8 cellular contexts compared by ENCODE assay signal in genomic region chr2:95043300-95043786, GRCh38. TPM values are rescaled to one million over a fixed set of nuclear protein-coding genes. Genes with fewer than 3 reads are reported as not detected.
DNase-seq lines count a peak whose midpoint lies in the region; ATAC-seq, FAIRE-seq and TF ChIP-seq lines count a peak whose summit lies in the region.

No MANE protein-coding gene starts in this region.

- no peaks in the 10 kb centered on the region for H3K79me2 ChIP-seq in MM.1S (ENCODE audit: low read length)

- H3K4me1 Mint-ChIP-seq in immature natural killer cell: no peaks in the 10 kb centered on the region

- peaks cover 4 to 10% (median 4%) of the 10 kb centered on the region in 3 donors for H3K27me3 Mint-ChIP-seq in immature natural killer cell (ENCODE audit: low read depth in 3 of 3)

- peaks cover 0 to 3% (median 0%) of the 10 kb centered on the region in 3 donors for H3K36me3 Mint-ChIP-seq in immature natural killer cell

- DNase-seq in A549 (ENCODE audit: low read depth in 1 of 2, low spot score in 1 of 2): no peak
- peak; percentile 85 for DNase-seq in NCI-H2171 (lab: John Stamatoyannopoulos, UW)
- DNase-seq in cerebellum (ENCODE audit: low spot score): peak; percentile 19
- DNase-seq in lung (ENCODE audit: low spot score): peak; percentile 85
- DNase-seq in immature natural killer cell: no peak
- DNase-seq in MM.1S: no peak

- no peaks in the 10 kb centered on the region for H3F3A ChIP-seq in MM.1S (ENCODE audit: insufficient read depth, low read length)

- H3K4me3 Mint-ChIP-seq in immature natural killer cell: no peak overlapping the region

- H3K36me3 ChIP-seq in lung (ENCODE audit: control insufficient read depth in 2 of 2, insufficient read depth in 2 of 2, low read length in 2 of 2) (no peaks in the 10 kb centered on the region), MM.1S (replicated peaks; ENCODE audit: insufficient read depth, low read length) (no peaks in the 10 kb centered on the region)

- H3K9me3 Mint-ChIP-seq in immature natural killer cell: no peaks in the 10 kb centered on the region

- H3K27ac ChIP-seq in A549: no peak overlapping the region
- H3K27ac ChIP-seq in lung (ENCODE audit: low read depth in 1 of 2, low read length in 1 of 2): peak overlapping the region; percentile 54 to 69
- no peak overlapping the region for H3K27ac ChIP-seq in MM.1S (ENCODE audit: low read length)

- FAIRE-seq in A549 (lab: Jason Lieb, UNC): no peak

- H3K9ac ChIP-seq in MM.1S (ENCODE audit: low read length): no peak overlapping the region

- H2AFZ ChIP-seq in MM.1S (ENCODE audit: low read length): no peak overlapping the region

- H3K4me2 ChIP-seq in A549 (0 out of 3 replicates have a peak overlapping the region, but pooled peaks have one; percentile 4), MM.1S (ENCODE audit: low read depth, low read length) (no peak overlapping the region)

- H4K20me1 ChIP-seq in MM.1S (ENCODE audit: insufficient read depth, low read length): no peaks in the 10 kb centered on the region

- no peak for TF ChIP-seq RAD21 in A549 (conservative IDR thresholded peaks at IDR 0.05 in 1 of 2, IDR thresholded peaks at IDR 0.05 in 1 of 2)

- H3K27me3 ChIP-seq in lung (ENCODE audit: control insufficient read depth, insufficient read depth) (no peaks in the 10 kb centered on the region), MM.1S (replicated peaks; ENCODE audit: insufficient read depth, low read length) (no peaks in the 10 kb centered on the region)

- ATAC-seq in A549: peak; percentile 59 to 61; a peak in 5 of 6 replicates
- peak; percentile 68 for ATAC-seq in GM18868 (IDR thresholded peaks at IDR 0.05; ENCODE audit: unreplicated experiment)
- peak; percentile 78 for ATAC-seq in lung (ENCODE audit: insufficient read depth, low FRiP score)
- no peak for ATAC-seq in HG02763 (IDR thresholded peaks at IDR 0.05; ENCODE audit: unreplicated experiment)

- no peak overlapping the region for H3K4me3 ChIP-seq in A549
- H3K4me3 ChIP-seq in lung: no peak overlapping the region
- H3K4me3 ChIP-seq in MM.1S (ENCODE audit: low read length): no peak overlapping the region

- H3K9me2 ChIP-seq in MM.1S (replicated peaks; ENCODE audit: insufficient read depth, low read length): no peaks in the 10 kb centered on the region

- WGBS in A549 (ENCODE audit: missing lambda C conversion rate): 20% methylated on average over 11 of the region's 11 CpGs
- WGBS in lung, 2 donors: 16 to 27% methylated on average over 11 of the region's 11 CpGs

- TF ChIP-seq EP300 in A549 (IDR thresholded peaks at IDR 0.05): no peak

- CTCF ChIA-PET in A549 (lab: Yijun Ruan, JAX): interaction anchor here (0.6 to 1.4 kb wide), 2 partner anchors 9 to 20 kb away, joined by 3 read pairs; no protein-coding TSS in a partner anchor

- TF ChIP-seq POLR2A in A549 (IDR thresholded peaks at IDR 0.05; ENCODE audit: low read length): no peak

- H3K9me3 ChIP-seq in A549 (no peaks in the 10 kb centered on the region), lung (ENCODE audit: control insufficient read depth in 2 of 2, insufficient read depth in 1 of 2, low read length in 1 of 2) (no peaks in the 10 kb centered on the region), MM.1S (replicated peaks; ENCODE audit: insufficient read depth, low read length) (no peaks in the 10 kb centered on the region)

- H3K4me1 ChIP-seq in A549 (no peaks in the 10 kb centered on the region), lung (ENCODE audit: control insufficient read depth in 2 of 2, insufficient read depth in 2 of 2, low read length in 2 of 2) (peaks cover 0 to 14% of the 10 kb centered on the region in 2 donors), MM.1S (ENCODE audit: low read length) (no peaks in the 10 kb centered on the region)

- POLR2A ChIA-PET in A549 (lab: Yijun Ruan, JAX): no interaction called here

- no peak overlapping the region for H3K27ac Mint-ChIP-seq in immature natural killer cell

- TF ChIP-seq CTCF in A549 (IDR thresholded peaks at IDR 0.05): no peak
- TF ChIP-seq CTCF in lung (IDR thresholded peaks at IDR 0.05; ENCODE audit: control extremely low read depth, extremely low read depth): no peak
- TF ChIP-seq CTCF in MM.1S (IDR thresholded peaks at IDR 0.05; ENCODE audit: low read length): no peak

TF ChIP-seq in A549, 52 proteins besides CTCF, POLR2A, EP300 and RAD21 (continues in another document):
- TF ChIP-seq USF2 (IDR thresholded peaks at IDR 0.05): no peak
- TF ChIP-seq CEBPB (IDR thresholded peaks at IDR 0.05): no peak
- TF ChIP-seq HOXA7 (CRISPR knock-in tag; IDR thresholded peaks at IDR 0.05): no peak
- no peak for TF ChIP-seq BCL3 (IDR thresholded peaks at IDR 0.05)
- TF ChIP-seq ELK1 (IDR thresholded peaks at IDR 0.05; ENCODE audit: low read depth, low read length): no peak
- TF ChIP-seq RNF2 (IDR thresholded peaks at IDR 0.05; ENCODE audit: borderline replicate concordance, low read depth): no peak
- TF ChIP-seq ZC3H11A (IDR thresholded peaks at IDR 0.05): no peak
- TF ChIP-seq GATA3 (IDR thresholded peaks at IDR 0.05; ENCODE audit: borderline replicate concordance): no peak
- no peak for TF ChIP-seq JUNB (IDR thresholded peaks at IDR 0.05)
- no peak for TF ChIP-seq EHF (CRISPR knock-in tag; IDR thresholded peaks at IDR 0.05)
- no peak for TF ChIP-seq RARB (CRISPR knock-in tag; IDR thresholded peaks at IDR 0.05)
- TF ChIP-seq PHF8 (IDR thresholded peaks at IDR 0.05; ENCODE audit: borderline replicate concordance, low read depth): no peak
- TF ChIP-seq SREBF2 (IDR thresholded peaks at IDR 0.05): no peak
- no peak for TF ChIP-seq REST (IDR thresholded peaks at IDR 0.05)
- no peak for TF ChIP-seq CHD4 (IDR thresholded peaks at IDR 0.05; ENCODE audit: borderline replicate concordance)
- no peak for TF ChIP-seq ZSCAN20 (CRISPR knock-in tag; IDR thresholded peaks at IDR 0.05)
- no peak for TF ChIP-seq HOXB5 (CRISPR knock-in tag; IDR thresholded peaks at IDR 0.05)
- no peak for TF ChIP-seq KDM1A (IDR thresholded peaks at IDR 0.05; ENCODE audit: low read depth)

RNA-seq across cellular contexts. Expression of gene MAL, which starts 17.8 kb away (rescaled TPM):
- polyA plus RNA-seq in A549 (2011; rRNA removed) (0.08 TPM in 1 of 2 replicates, not detected in the other), A549 (2017; fragmentation: RNase III; extraction: RNeasy Plus Mini Kit Qiagen cat#74134 plus additional on column Dnase treatment) (not detected in 3 replicates), lung (10 to 100 TPM in 1 of 2 donors, 1 to 10 TPM in 1; 8.7 to 12.3 TPM), immature natural killer cell (1 to 10 TPM; 1.2 to 1.9 (median 1.6) TPM)
- polyA plus RNA-seq in A549 (2012; cell fraction: cytosol; rRNA removed): not detected in 2 replicates
- polyA plus RNA-seq in A549 (2012; cell fraction: nucleus; rRNA removed): not detected in 2 replicates
- polyA minus RNA-seq in A549 (2011; rRNA and poly(A)+ RNA removed): not detected in 2 replicates
- total RNA-seq in cerebellum (not detected), lung (10 to 100 TPM in 1 of 2 donors, 1 to 10 TPM in 1; 1.3 to 19.0 TPM)

Comparison
In these comparisons a context has a peak if more than half of its experiments do, and no peak if none do; other contexts are left out.
1. DNase-seq: peak in NCI-H2171 (single experiment), cerebellum (single experiment) and lung (single experiment); none in A549 (0 of 2), immature natural killer cell (0 of 3) and MM.1S (single experiment).
2. H3K27ac ChIP-seq: peak in lung (2 of 2); none in A549 (0 of 2) and MM.1S (single experiment).